Comparison of ENCODE assay signal across 8 cellular contexts in the genomic region with DNA sequence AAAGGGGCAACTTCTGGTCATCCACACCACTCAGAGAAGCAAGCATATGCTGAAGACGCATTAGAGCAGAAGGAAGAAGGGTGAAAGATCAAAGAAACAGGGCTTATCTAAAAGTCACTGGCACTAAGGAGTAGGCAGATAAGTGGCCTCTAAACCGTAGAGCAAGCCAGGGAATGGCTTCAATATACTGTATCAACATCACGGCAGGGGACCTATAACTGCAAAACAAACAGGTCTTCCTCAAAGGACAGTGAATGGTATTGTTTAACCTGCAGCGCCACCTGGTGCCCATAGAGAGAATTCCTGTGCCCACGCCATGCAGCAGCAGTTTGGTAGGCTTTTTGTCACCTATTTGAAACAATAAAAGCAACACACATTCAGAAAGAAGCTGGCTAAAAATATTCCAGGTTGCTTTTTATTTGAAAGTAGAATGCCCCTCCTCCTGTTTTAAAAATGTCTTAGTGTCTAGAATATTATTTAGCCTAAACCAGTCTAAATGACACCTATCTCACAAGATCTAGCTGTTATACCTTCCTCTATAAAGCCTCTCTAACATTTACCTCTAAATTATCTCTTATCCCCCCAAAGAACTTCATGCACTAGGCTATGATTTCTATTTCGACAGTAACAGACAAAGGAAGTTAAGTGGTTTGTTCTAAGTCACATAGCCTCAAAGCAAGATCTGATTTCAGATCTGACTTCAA. TPM values are rescaled to one million over a fixed set of nuclear protein-coding genes. Genes with fewer than 3 reads are reported as not detected.
DNase-seq lines count a peak whose midpoint lies in the region; ATAC-seq and TF ChIP-seq lines count a peak whose summit lies in the region.

No MANE protein-coding gene starts in this region.

- H3K27ac ChIP-seq in dorsolateral prefrontal cortex = peak overlapping the region in 57 of 59 donors; percentile 16 to 88 (median 70)

- peak overlapping the region in 8 of 59 donors; percentile 2 to 25 (median 12) for H3K4me3 ChIP-seq in dorsolateral prefrontal cortex

- no peaks in the 10 kb centered on the region for H3K27me3 ChIP-seq in dorsolateral prefrontal cortex

- intact Hi-C loops in dorsolateral prefrontal cortex (cut with DNase I) = loop anchor here (1.0 to 10.0 kb wide), 4 partner anchors 32 to 680 kb away; no protein-coding TSS in a partner anchor

- ATAC-seq in GM18909 (IDR thresholded peaks at IDR 0.05; ENCODE audit: poor library complexity, unreplicated experiment) = peak; percentile 98
- peak; percentile 98 for ATAC-seq in HG03354 (IDR thresholded peaks at IDR 0.05; ENCODE audit: poor library complexity, severe bottlenecking, unreplicated experiment)

- peak; percentile 79 to 98 (median 94) for TF ChIP-seq CTCF in dorsolateral prefrontal cortex (IDR thresholded peaks at IDR 0.05 in 54 of 56, conservative IDR thresholded peaks at IDR 0.05 in 2 of 56; ENCODE audit: low read depth in 1 of 56, partially characterized antibody in 56 of 56)

- DNase-seq in AML-193 (lab: John Stamatoyannopoulos, UW) = peak; percentile 57 to 62
- peak; percentile 36 for DNase-seq in NCI-H510A (lab: John Stamatoyannopoulos, UW)
- peak; percentile 70 for DNase-seq in activated CD4-positive, alpha-beta T cell treated with anti-CD3 and anti-CD28 coated beads, Interleukin-2, amount 50 U/mL, for 1 hour
- peak; percentile 65 to 89 (median 80) for DNase-seq in dorsolateral prefrontal cortex
- DNase-seq in lung microvascular endothelial cell (ENCODE audit: low read depth in 2 of 2) = peak; percentile 78 to 88
- DNase-seq in stimulated activated CD8-positive, alpha-beta memory T cell treated with anti-CD3 and anti-CD28 coated beads, Interleukin-15, amount 100 ng/mL, for 1 hour (ENCODE audit: low read depth) = peak; percentile 39

RNA-seq across cellular contexts. Expression of gene SNX19, which starts 21.8 kb away (rescaled TPM):
- total RNA-seq in dorsolateral prefrontal cortex = 100 to 1,000 TPM in 41 of 120 experiments, 10 to 100 TPM in 79; 61.4 to 132 (median 93.3) TPM
- total RNA-seq in lung microvascular endothelial cell = 28.5 and 48.8 TPM in 2 replicates
